Comparison of ENCODE assay signal across 8 cellular contexts in the genomic region with DNA sequence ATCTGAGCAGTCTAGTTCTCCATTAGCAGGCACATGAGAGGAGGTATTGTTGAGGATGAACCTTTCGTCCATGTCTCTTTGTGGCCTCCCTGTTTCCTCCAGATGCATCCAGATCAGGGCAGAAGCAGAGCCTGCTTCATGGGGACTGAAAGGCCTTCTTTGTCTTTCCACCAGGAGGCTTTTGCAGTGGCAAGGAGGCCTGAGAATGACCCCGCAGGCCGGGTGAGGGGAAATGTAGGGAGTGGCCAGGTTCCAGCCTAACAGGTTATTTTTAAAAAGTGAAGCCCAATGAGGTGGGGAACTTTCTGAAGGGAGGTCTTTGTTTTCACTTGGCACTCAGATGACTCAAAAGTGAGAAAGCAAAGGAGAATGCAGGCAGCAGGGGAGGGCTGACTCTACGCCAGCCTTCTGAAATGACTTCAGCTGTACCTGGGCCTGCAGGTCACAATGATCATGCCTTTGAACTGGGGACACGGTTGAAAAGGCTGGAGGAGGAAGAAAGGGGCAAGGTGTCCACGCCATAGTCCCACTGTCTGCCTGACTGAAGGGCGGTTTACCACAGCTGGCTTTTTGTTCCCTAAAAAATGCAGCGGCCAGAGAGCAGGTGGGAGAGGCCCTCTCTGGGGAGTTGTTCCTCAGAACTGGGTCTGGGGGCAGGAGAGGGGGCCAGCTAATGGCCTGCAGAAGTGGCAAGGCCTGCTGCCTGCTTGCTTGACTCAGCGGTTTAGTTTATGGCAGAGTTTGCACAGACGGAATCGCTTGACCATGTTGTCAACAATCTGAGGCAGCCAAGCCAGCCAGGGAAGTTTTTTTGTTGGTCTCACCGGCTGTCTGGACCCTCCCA. TPM values are rescaled to one million over a fixed set of nuclear protein-coding genes. Genes with fewer than 3 reads are reported as not detected.
DNase-seq lines count a peak whose midpoint lies in the region; ATAC-seq and TF ChIP-seq lines count a peak whose summit lies in the region.

No MANE protein-coding gene starts in this region.

- H3K9me3 ChIP-seq in CD8-positive, alpha-beta memory T cell (ENCODE audit: low read length), result no peaks in the 10 kb centered on the region
- no peaks in the 10 kb centered on the region for H3K9me3 ChIP-seq in parathyroid adenoma (ENCODE audit: control insufficient read depth, low read length)

- CTCF ChIA-PET in CD8-positive, alpha-beta memory T cell (lab: Charles Lee), result interaction anchor here (1.1 to 3.9 kb wide), 5 partner anchors 8 to 48 kb away, joined by 4 to 16 read pairs (median 5); no protein-coding TSS in a partner anchor

- POLR2A ChIA-PET in CD8-positive, alpha-beta memory T cell (lab: Charles Lee), result no interaction called here

- peaks cover 0 to 3% of the 10 kb centered on the region in 2 donors for H3K27me3 Mint-ChIP-seq in CD8-positive, alpha-beta memory T cell

- no peaks in the 10 kb centered on the region for H3K36me3 ChIP-seq in CD8-positive, alpha-beta memory T cell (ENCODE audit: insufficient read depth, low read length)
- no peaks in the 10 kb centered on the region for H3K36me3 ChIP-seq in parathyroid adenoma (ENCODE audit: control insufficient read depth, insufficient read depth, low read length)

- peak overlapping the region; percentile 51 to 98 (median 78) for H3K27ac Mint-ChIP-seq in CD8-positive, alpha-beta memory T cell

- H3K36me3 Mint-ChIP-seq in CD8-positive, alpha-beta memory T cell, result peaks cover 0 to 2% (median 0%) of the 10 kb centered on the region in 3 donors

- TF ChIP-seq CTCF in parathyroid adenoma (IDR thresholded peaks at IDR 0.05), result no peak

- H3K27me3 ChIP-seq in CD8-positive, alpha-beta memory T cell (ENCODE audit: insufficient read depth, low read length, poor library complexity, severe bottlenecking), result no peaks in the 10 kb centered on the region
- no peaks in the 10 kb centered on the region for H3K27me3 ChIP-seq in parathyroid adenoma (ENCODE audit: control insufficient read depth, insufficient read depth, low read length)

- peak in 1 of 5 donors; percentile 57 for DNase-seq in CD8-positive, alpha-beta memory T cell
- DNase-seq in SW 1271 (lab: John Stamatoyannopoulos, UW), result peak; percentile 61 to 82
- no peak for DNase-seq in DMS79 treated with DMSO at 0.1 percent for 48 hours (lab: John Stamatoyannopoulos, UW)
- no peak for DNase-seq in NK-92 (lab: John Stamatoyannopoulos, UW; ENCODE audit: unreplicated experiment)

- H3K9ac ChIP-seq in parathyroid adenoma, result no peak overlapping the region

- H3K4me3 ChIP-seq in CD8-positive, alpha-beta memory T cell (ENCODE audit: low read length), result no peak overlapping the region
- no peak overlapping the region for H3K4me3 ChIP-seq in parathyroid adenoma (ENCODE audit: low read depth, low read length)

- H3K4me2 ChIP-seq in parathyroid adenoma (ENCODE audit: low read length), result no peak overlapping the region

- H3K4me3 Mint-ChIP-seq in CD8-positive, alpha-beta memory T cell, result peak overlapping the region in 5 of 7 donors; percentile 13 to 88 (median 47)

- peaks cover 94% of the 10 kb centered on the region for H3K4me1 ChIP-seq in CD8-positive, alpha-beta memory T cell (ENCODE audit: insufficient read depth, low read length)
- H3K4me1 ChIP-seq in parathyroid adenoma, result peaks cover 21% of the 10 kb centered on the region

- no peak overlapping the region for H3K27ac ChIP-seq in CD8-positive, alpha-beta memory T cell (ENCODE audit: low read depth, low read length)
- peak overlapping the region; percentile 15 for H3K27ac ChIP-seq in parathyroid adenoma

- ATAC-seq in GM19025 (IDR thresholded peaks at IDR 0.05; ENCODE audit: low read depth, unreplicated experiment), result peak; percentile 83
- ATAC-seq in HG03135 (IDR thresholded peaks at IDR 0.05; ENCODE audit: unreplicated experiment), result peak; percentile 59
- ATAC-seq in esophagus mucosa, result peak; percentile 18

- H3K9me3 Mint-ChIP-seq in CD8-positive, alpha-beta memory T cell, result no peaks in the 10 kb centered on the region

- peaks cover 68 to 98% (median 82%) of the 10 kb centered on the region in 3 donors for H3K4me1 Mint-ChIP-seq in CD8-positive, alpha-beta memory T cell

- H2AFZ ChIP-seq in parathyroid adenoma, result peak overlapping the region; percentile 44

- peaks cover 4% of the 10 kb centered on the region for H3K79me2 ChIP-seq in parathyroid adenoma

RNA-seq across cellular contexts. Expression of a gene that starts 28.7 kb away (rescaled TPM):
- total RNA-seq in CD8-positive, alpha-beta memory T cell, result 10 to 100 TPM; 33.5 to 39.4 TPM
- 113 TPM for polyA plus RNA-seq in CD8-positive, alpha-beta memory T cell
- total RNA-seq in esophagus mucosa, result 1.2 TPM

Comparison
In these comparisons a context has a peak if more than half of its experiments do, and no peak if none do; other contexts are left out.
1. DNase-seq: peak in SW 1271 (2 of 2); none in DMS79 treated with DMSO at 0.1 percent for 48 hours (single experiment) and NK-92 (single experiment).
2. ATAC-seq: peak in every context shown above with its lines; median percentile 83 in GM19025; 59 in HG03135; 18 in esophagus mucosa.
3. RNA of a gene that starts 28.7 kb away (total RNA-seq): 33.5 to 39.4 TPM in CD8-positive, alpha-beta memory T cell; 1.2 TPM in esophagus mucosa (single experiment); every median in the first group is over 10 times any median in the second.